In genomic region chr5:174245506-174245905, GRCh38 we compare ENCODE assay signal across 26 cellular contexts.
"Had no signal": no experiment of that assay in that cellular context is flagged by ENCODE, and none has a peak within 500 bp of the region (broad histone marks: within the 10 kb centered on the region; RNA-seq: fewer than 3 reads in every experiment).

No MANE protein-coding gene starts in this region.

- H3K9me3 ChIP-seq: gastrocnemius medialis, pancreas, right atrium auricular region, tibial nerve had no signal

- DNase-seq: activated CD4-positive, alpha-beta T cell treated with anti-CD3 and anti-CD28 coated beads for 36 hours; activated CD4-positive, CD25-positive, alpha-beta regulatory T cell; activated CD8-positive, alpha-beta memory T cell treated with anti-CD3 and anti-CD28 coated beads, Interleukin-2, amount 10 ng/mL, durations not matched to agents 7 days and 5 days; activated CD8-positive, alpha-beta T cell treated with anti-CD3 and anti-CD28 coated beads, Interleukin-2, amount 10 ng/mL, durations not matched to agents 7 days and 5 days; activated naive CD4-positive, alpha-beta T cell; activated T-cell treated with anti-CD3 and anti-CD28 coated beads, Interleukin-2, amount 50 U/mL, for 48 hours; brain microvascular endothelial cell; dorsolateral prefrontal cortex; effector memory CD8-positive, alpha-beta T cell; erythroblast; gastrocnemius medialis; glutamatergic neuron; islet precursor cell; left ventricle myocardium inferior; naive B cell; nephron progenitor cell; nucleus accumbens; pancreas; stimulated activated CD4-positive, alpha-beta T cell treated with anti-CD3 and anti-CD28 coated beads, Interleukin-15, amount 100 ng/mL, for 24 hours; stimulated activated CD4-positive, alpha-beta T cell treated with anti-CD3 and anti-CD28 coated beads, Interleukin-2, amount 100 ng/mL, for 24 hours; stimulated activated naive B cell treated with anti-CD40 and anti-IgM and Interleukin-4, amounts not matched to agents 10 μg/mL and 1 μg/mL and 100 μg/mL, for 72 hours had no signal

- H3K36me3 ChIP-seq: brain microvascular endothelial cell, gastrocnemius medialis, left ventricle myocardium inferior, pancreas, right atrium auricular region, tibial nerve had no signal

- H3K27me3 ChIP-seq: brain microvascular endothelial cell, gastrocnemius medialis, pancreas, right atrium auricular region, tibial nerve had no signal

- H3K4me3 ChIP-seq: coronary artery, dorsolateral prefrontal cortex, gastrocnemius medialis, left ventricle myocardium inferior, lung, pancreas, right atrium auricular region, tibial nerve had no signal

- H3K4me1 ChIP-seq: gastrocnemius medialis, left ventricle myocardium inferior, pancreas, right atrium auricular region, tibial nerve had no signal

- H3K27ac ChIP-seq: brain microvascular endothelial cell, coronary artery, dorsolateral prefrontal cortex, gastrocnemius medialis, left ventricle myocardium inferior, pancreas, right atrium auricular region, tibial nerve had no signal

- ATAC-seq: activated CD4-positive, alpha-beta T cell treated with anti-CD3 and anti-CD28 coated beads for 36 hours; activated CD8-positive, alpha-beta memory T cell treated with anti-CD3 and anti-CD28 coated beads, Interleukin-2, amount 10 ng/mL, durations not matched to agents 7 days and 5 days; activated CD8-positive, alpha-beta T cell treated with anti-CD3 and anti-CD28 coated beads, Interleukin-2, amount 10 ng/mL, durations not matched to agents 7 days and 5 days; activated naive CD4-positive, alpha-beta T cell treated with anti-CD3 and anti-CD28 coated beads, Interleukin-2, amount 50 U/mL, for 72 hours; effector memory CD8-positive, alpha-beta T cell; gastrocnemius medialis; pancreas; stimulated activated naive B cell treated with anti-CD40 and anti-IgM and Interleukin-4, amounts not matched to agents 10 μg/mL and 1 μg/mL and 100 μg/mL, for 72 hours had no signal
